In the genomic region with DNA sequence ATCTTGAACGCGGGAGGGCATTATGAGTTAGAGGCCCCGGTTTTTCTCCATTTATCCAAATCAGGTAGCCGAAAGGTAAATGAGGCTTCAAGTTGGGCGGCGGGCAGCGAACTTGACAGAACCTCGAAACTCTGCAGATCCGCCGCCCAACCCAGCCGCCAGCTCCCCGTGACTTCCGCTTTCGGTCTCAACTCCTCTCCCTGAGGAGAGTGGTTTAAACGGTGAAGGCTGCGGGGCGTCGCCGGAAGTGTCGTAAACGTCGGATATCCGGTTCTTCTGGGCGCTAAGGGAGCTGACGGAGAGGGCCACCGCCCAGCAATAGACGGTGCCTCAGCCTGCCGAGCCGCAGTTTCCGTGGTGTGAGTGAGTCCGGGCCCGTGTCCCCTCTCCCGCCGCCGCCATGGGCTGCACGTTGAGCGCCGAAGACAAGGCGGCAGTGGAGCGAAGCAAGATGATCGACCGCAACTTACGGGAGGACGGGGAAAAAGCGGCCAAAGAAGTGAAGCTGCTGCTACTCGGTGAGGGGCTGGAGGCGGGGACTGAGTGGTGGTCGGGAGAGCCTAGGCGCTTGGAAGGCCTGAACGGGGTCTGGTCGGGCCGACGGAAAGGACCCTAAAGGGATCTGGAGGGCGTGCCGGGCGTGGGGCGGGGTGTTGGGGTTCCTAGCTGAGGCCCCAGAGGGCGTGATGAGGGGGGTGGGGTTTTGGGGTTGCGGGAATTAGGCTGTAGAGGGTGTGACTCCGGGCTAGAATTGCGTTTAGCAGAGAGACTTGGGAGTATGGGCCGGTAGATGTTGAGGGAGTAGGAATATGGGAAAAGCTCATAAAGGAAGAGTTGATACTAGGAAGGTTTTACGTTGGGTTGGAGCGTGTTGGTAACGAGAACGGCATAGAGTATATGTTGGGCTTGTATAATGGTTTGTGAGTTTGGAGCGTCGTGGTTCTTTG, we compare ENCODE assay signal across 8 cellular contexts. TPM values are rescaled to one million over a fixed set of nuclear protein-coding genes. Genes with fewer than 3 reads are reported as not detected.
A peak's percentile ranks its signal among the peaks of the same experiment; 100 is the strongest.
DNase-seq lines count a peak whose midpoint lies in the region; ATAC-seq and TF ChIP-seq lines count a peak whose summit lies in the region.

A gene (plus strand): TSS at position 295 of the 947 bp plus-strand sequence. CDS start 106 bp downstream, at position 401.

- DNase-seq in GM06990 (ENCODE audit: extremely low read depth, insufficient read length) (peak; percentile 92), NB4 (ENCODE audit: low read depth) (peak; percentile 98), SK-N-DZ (ENCODE audit: low spot score) (peak; percentile 92), substantia nigra (lab: John Stamatoyannopoulos, UW) (peak; percentile 64 to 98 (median 94))
- DNase-seq in activated naive CD4-positive, alpha-beta T cell treated with anti-CD3 and anti-CD28 coated beads, Interleukin-2, amount 50 U/mL, for 16 hours, result peak; percentile 94

- ATAC-seq in HG02571 (IDR thresholded peaks at IDR 0.05; ENCODE audit: unreplicated experiment) (peak; percentile 92), gastroesophageal sphincter (peak; percentile 98)

- TF ChIP-seq POLR2A in NB4 (IDR thresholded peaks at IDR 0.05; ENCODE audit: extremely low read depth, insufficient read length), result peak; percentile 83
- TF ChIP-seq POLR2A in gastroesophageal sphincter (IDR thresholded peaks at IDR 0.05), result peak; percentile 96

- H3K9me3 ChIP-seq in gastroesophageal sphincter, result no peaks in the 10 kb centered on the region
- H3K9me3 ChIP-seq in neutrophil, result no peaks in the 10 kb centered on the region

- peak within 1 kb of the TSS; percentile 94 to 97 (median 96) for H3K27ac ChIP-seq in gastroesophageal sphincter
- peak within 1 kb of the TSS; percentile 97 for H3K27ac ChIP-seq in neutrophil
- peak within 1 kb of the TSS; percentile 89 for H3K27ac ChIP-seq in substantia nigra (ENCODE audit: low read depth, low read length, poor library complexity, severe bottlenecking)

- H3K36me3 ChIP-seq in GM06990 (ENCODE audit: control insufficient read depth, insufficient read depth, low read length), result no peaks in the 10 kb centered on the region
- H3K36me3 ChIP-seq in gastroesophageal sphincter, result no peaks in the 10 kb centered on the region
- H3K36me3 ChIP-seq in neutrophil, result no peaks in the 10 kb centered on the region

- H3K4me3 ChIP-seq in GM06990 (replicated peaks; ENCODE audit: low read depth, low read length) (peak within 1 kb of the TSS; percentile 100), NB4 (ENCODE audit: low read depth, low read length) (peak within 1 kb of the TSS; percentile 95), gastroesophageal sphincter (peak within 1 kb of the TSS; percentile 87 to 92), neutrophil (ENCODE audit: low read depth in 1 of 2, low read length in 1 of 2) (peak within 1 kb of the TSS; percentile 92 to 95)

- H3K4me1 ChIP-seq in gastroesophageal sphincter (peaks cover 5 to 64% (median 12%) of the 10 kb centered on the region in 3 donors), neutrophil (ENCODE audit: control insufficient read depth in 1 of 2, insufficient read depth in 1 of 2, low read depth in 1 of 2, low read length in 1 of 2) (peaks cover 62% of the 10 kb centered on the region in 2 experiments)

- no peaks in the 10 kb centered on the region for H3K27me3 ChIP-seq in GM06990 (replicated peaks; ENCODE audit: control insufficient read depth, insufficient read depth, low read length)
- no peaks in the 10 kb centered on the region for H3K27me3 ChIP-seq in gastroesophageal sphincter
- no peaks in the 10 kb centered on the region for H3K27me3 ChIP-seq in neutrophil

- 0% methylated on average over 16 to 17 of the region's 68 CpGs for WGBS in gastroesophageal sphincter (ENCODE audit: low coverage in 1 of 2), 2 donors

- TF ChIP-seq CTCF in GM06990 (IDR thresholded peaks at IDR 0.05; ENCODE audit: insufficient read depth, low read length, poor library complexity, severe bottlenecking) (no peak), NB4 (IDR thresholded peaks at IDR 0.05; ENCODE audit: low read depth, low read length) (no peak), gastroesophageal sphincter (IDR thresholded peaks at IDR 0.05) (peak in 2 of 4 experiments; percentile 4 to 6), neutrophil (IDR thresholded peaks at IDR 0.05) (peak; percentile 37)

- no peak for TF ChIP-seq EP300 in gastroesophageal sphincter (IDR thresholded peaks at IDR 0.05)

RNA-seq across cellular contexts. Expression of the gene that starts here (rescaled TPM):
- polyA plus RNA-seq in SK-N-DZ (2014; cell fraction: cytosol; rRNA removed), result 9.7 and 10.5 TPM in 2 replicates
- 3.9 and 4.6 TPM in 2 replicates for polyA plus RNA-seq in SK-N-DZ (2014; cell fraction: nucleus; rRNA removed)
- 1 to 10 TPM; 6.6 to 9.4 (median 8.0) TPM for total RNA-seq in gastroesophageal sphincter

Comparison
In these comparisons a context has a peak if more than half of its experiments do, and no peak if none do; other contexts are left out.
1. Peak in every context shown above with its lines: DNase-seq, ATAC-seq, H3K4me3 ChIP-seq and H3K27ac ChIP-seq.